ENCODE assay signal across 19 cellular contexts in genomic region chr19:13315495-13315894, GRCh38.
DNase-seq lines count a peak whose midpoint lies in the region; ATAC-seq, FAIRE-seq and TF ChIP-seq lines count a peak whose summit lies in the region.
"Had no signal": no experiment of that assay in that cellular context is flagged by ENCODE, and none has a peak within 500 bp of the region (broad histone marks: within the 10 kb centered on the region; RNA-seq: fewer than 3 reads in every experiment).

No MANE protein-coding gene starts in this region.

- no peak for TF ChIP-seq CTCF in right lobe of liver (IDR thresholded peaks at IDR 0.05)
- TF ChIP-seq CTCF in HepG2 (CRISPR knock-in tag; IDR thresholded peaks at IDR 0.05) = no peak
- no peak for TF ChIP-seq CTCF in MCF 10A (IDR thresholded peaks at IDR 0.05; ENCODE audit: unreplicated experiment)

- peaks cover 36% of the 10 kb centered on the region for H3K27me3 Mint-ChIP-seq in MCF 10A (ENCODE audit: insufficient read depth, unreplicated experiment)

- H3K4me1 Mint-ChIP-seq in MCF 10A (ENCODE audit: insufficient read depth, unreplicated experiment) = no peaks in the 10 kb centered on the region
- H3K4me1 Mint-ChIP-seq: B cell had no signal

- CTCF ChIA-PET in HepG2 (lab: Yijun Ruan, JAX; ENCODE audit: low intra/inter-chr PET ratio, low total read pairs) = no interaction called here
- CTCF ChIA-PET in MCF 10A (lab: Yijun Ruan, JAX) = interaction anchor here (0.6 kb wide), 2 partner anchors 14 to 283 kb away, joined by 3 read pairs; no protein-coding TSS in a partner anchor

- WGBS in right lobe of liver (ENCODE audit: insufficient coverage, low coverage, low lambda C conversion rate, missing lambda C conversion rate) = 14% methylated on average over 4 of the region's 4 CpGs
- 6% methylated on average over 4 of the region's 4 CpGs for WGBS in HepG2 (ENCODE audit: low lambda C conversion rate)

- no peaks in the 10 kb centered on the region for H3K27me3 ChIP-seq in right lobe of liver
- H3K27me3 ChIP-seq in HepG2 (ENCODE audit: control insufficient read depth in 1 of 2, insufficient read depth in 2 of 2, low read length in 2 of 2) = no peaks in the 10 kb centered on the region

- no peak overlapping the region for H3K4me3 Mint-ChIP-seq in MCF 10A (ENCODE audit: unreplicated experiment)
- H3K4me3 Mint-ChIP-seq: B cell; CD4-positive, alpha-beta memory T cell; H9 had no signal

- H3K4me2 ChIP-seq in HepG2 (ENCODE audit: low read depth, low read length) = no peak overlapping the region

- in situ Hi-C loops in HepG2 (cut with HindIII; ENCODE audit: extremely low pct_ligation_motif_present, low pct_unique_long_range_greater_than_20kb) = no loop called here

- H3K36me3 Mint-ChIP-seq in MCF 10A (ENCODE audit: insufficient read depth, unreplicated experiment) = no peaks in the 10 kb centered on the region

- FAIRE-seq in HepG2 (lab: Jason Lieb, UNC) = no peak
- FAIRE-seq: G401.6, GM12891, GM19239, HTR-8/SVneo had no signal

- no peak overlapping the region for H3K4me3 ChIP-seq in right lobe of liver
- no peak overlapping the region for H3K4me3 ChIP-seq in HepG2 (replicated peaks in 1 of 3; ENCODE audit: insufficient read depth in 1 of 3, low read depth in 2 of 3, low read length in 3 of 3)

- no peak overlapping the region for H3K9ac ChIP-seq in HepG2 (ENCODE audit: insufficient read depth, low read depth, low read length)

- no peaks in the 10 kb centered on the region for H3K9me3 ChIP-seq in right lobe of liver
- no peaks in the 10 kb centered on the region for H3K9me3 ChIP-seq in HepG2 (ENCODE audit: low read length)

- BruUV-seq in HepG2 (replicated peaks; lab: Mats Ljungman, UMichigan) (no TSS peak), MCF 10A (replicated peaks; lab: Mats Ljungman, UMichigan) (no TSS peak)

- H3K36me3 ChIP-seq in right lobe of liver = no peaks in the 10 kb centered on the region
- no peaks in the 10 kb centered on the region for H3K36me3 ChIP-seq in HepG2 (replicated peaks in 1 of 2; ENCODE audit: control insufficient read depth in 1 of 2, insufficient read depth in 2 of 2, low read length in 2 of 2)

- no peaks in the 10 kb centered on the region for H4K20me1 ChIP-seq in HepG2 (ENCODE audit: insufficient read depth, low read length)

- TF ChIP-seq RAD21 in HepG2 (CRISPR knock-in tag; IDR thresholded peaks at IDR 0.05) = no peak

- H3K4me1 ChIP-seq in right lobe of liver (no peaks in the 10 kb centered on the region), HepG2 (ENCODE audit: insufficient read depth, low read length) (no peaks in the 10 kb centered on the region)

- TF ChIP-seq EP300 in HepG2 (IDR thresholded peaks at IDR 0.05; ENCODE audit: low read depth in 2 of 2, low read length in 2 of 2) (no peak), HepG2 (CRISPR knock-in tag; IDR thresholded peaks at IDR 0.05; ENCODE audit: borderline replicate concordance) (no peak)

- no peak overlapping the region for H3K27ac Mint-ChIP-seq in MCF 10A (ENCODE audit: low read depth, unreplicated experiment)
- H3K27ac Mint-ChIP-seq: B cell; CD4-positive, alpha-beta memory T cell; H9 had no signal

- H3K27ac ChIP-seq in right lobe of liver = no peak overlapping the region
- no peak overlapping the region for H3K27ac ChIP-seq in HepG2 (ENCODE audit: extremely low read length, insufficient read depth, low read length)
- H3K27ac ChIP-seq: C4-2B had no signal

- intact Hi-C loops in right lobe of liver (cut with DNase I) = no loop called here
- intact Hi-C loops in HepG2 (cut with micrococcal nuclease; ENCODE audit: unreplicated experiment) = no loop called here
- intact Hi-C loops in sciatic nerve (cut with DNase I) = no loop called here
- intact Hi-C loops in MCF 10A (cut with micrococcal nuclease) = no loop called here

- ATAC-seq in right lobe of liver = peak; percentile 50 to 85 (median 56)
- ATAC-seq in HepG2 = no peak
- peak; percentile 45 for ATAC-seq in sciatic nerve
- ATAC-seq in HG03520 (IDR thresholded peaks at IDR 0.05; ENCODE audit: unreplicated experiment) = no peak
- ATAC-seq in GM18517 (IDR thresholded peaks at IDR 0.05; ENCODE audit: unreplicated experiment) = no peak

- TF ChIP-seq POLR2A in right lobe of liver (IDR thresholded peaks at IDR 0.05) (no peak), HepG2 (IDR thresholded peaks at IDR 0.05; ENCODE audit: insufficient read depth in 1 of 2, low read depth in 2 of 2, low read length in 2 of 2) (no peak)

- H2AFZ ChIP-seq in HepG2 (ENCODE audit: low read length) = no peak overlapping the region

- H3K9me3 Mint-ChIP-seq in MCF 10A (ENCODE audit: unreplicated experiment) = no peaks in the 10 kb centered on the region

- H3K79me2 ChIP-seq in HepG2 (ENCODE audit: insufficient read depth, low read length) = no peaks in the 10 kb centered on the region

- POLR2A ChIA-PET in HepG2 (lab: Yijun Ruan, JAX) (no interaction called here), MCF 10A (lab: Yijun Ruan, JAX) (no interaction called here)

- DNase-seq in right lobe of liver (peak in 1 of 3 donors; percentile 25), HepG2 (ENCODE audit: low spot score) (no peak), hippocampal formation (lab: John Stamatoyannopoulos, UW) (peak; percentile 10 to 27), sciatic nerve (ENCODE audit: low spot score) (no peak), MCF 10A (ENCODE audit: unreplicated experiment) (no peak)
- DNase-seq: ACHN; CD4-positive, alpha-beta memory T cell; DMS79 treated with DMSO at 0.1 percent for 48 hours; EL; GOT3; H9 had no signal

TF ChIP-seq in HepG2, 621 proteins besides CTCF, POLR2A, EP300 and RAD21:
- TF ChIP-seq KLF16 (CRISPR knock-in tag; IDR thresholded peaks at IDR 0.05) (no peak), DDIT3 (CRISPR knock-in tag; IDR thresholded peaks at IDR 0.05) (no peak), MXI1 (IDR thresholded peaks at IDR 0.05; ENCODE audit: borderline replicate concordance, low read depth, low read length) (no peak), NCOA1 (CRISPR knock-in tag; IDR thresholded peaks at IDR 0.05) (no peak), HNRNPL (IDR thresholded peaks at IDR 0.05; ENCODE audit: low read depth, low read length) (no peak), RXRB (CRISPR knock-in tag; IDR thresholded peaks at IDR 0.05; ENCODE audit: borderline replicate concordance) (no peak), ZNF841 (CRISPR knock-in tag; IDR thresholded peaks at IDR 0.05; ENCODE audit: borderline replicate concordance) (no peak), HBP1 (CRISPR knock-in tag; IDR thresholded peaks at IDR 0.05; ENCODE audit: low read depth) (no peak), SMAD9 (CRISPR knock-in tag; IDR thresholded peaks at IDR 0.05) (no peak), GATA4 (IDR thresholded peaks at IDR 0.05; ENCODE audit: borderline replicate concordance, low read depth) (no peak), THRA (CRISPR knock-in tag; IDR thresholded peaks at IDR 0.05; ENCODE audit: borderline replicate concordance) (no peak), RFXAP (CRISPR knock-in tag; IDR thresholded peaks at IDR 0.05; ENCODE audit: borderline replicate concordance) (no peak), ZNF205 (CRISPR knock-in tag; IDR thresholded peaks at IDR 0.05) (no peak), CREB3 (CRISPR knock-in tag; IDR thresholded peaks at IDR 0.05) (no peak), MED13 (CRISPR knock-in tag; IDR thresholded peaks at IDR 0.05) (no peak), FOXA3 (CRISPR knock-in tag; IDR thresholded peaks at IDR 0.05) (no peak)

Comparison
In these comparisons a context has a peak if more than half of its experiments do, and no peak if none do; other contexts are left out.
1. ATAC-seq: peak in right lobe of liver (4 of 4) and sciatic nerve (single experiment); none in HepG2 (single experiment), HG03520 (single experiment) and GM18517 (single experiment).
2. DNase-seq: peak in hippocampal formation (2 of 2); none in HepG2 (single experiment), sciatic nerve (single experiment) and MCF 10A (single experiment).